Comparison of ENCODE assay signal across 19 cellular contexts in genomic region chr2:232970051-232970450, GRCh38. TPM values are rescaled to one million over a fixed set of nuclear protein-coding genes. Genes with fewer than 3 reads are reported as not detected.
"Had no signal": no experiment of that assay in that cellular context is flagged by ENCODE, and none has a peak within 500 bp of the region (broad histone marks: within the 10 kb centered on the region; RNA-seq: fewer than 3 reads in every experiment).

No MANE protein-coding gene starts in this region.

- H3K4me3 Mint-ChIP-seq: activated B cell treated with CpG ODN at 0.5 μM for 24 hours; activated CD8-positive, alpha-beta memory T cell treated with anti-CD3 and anti-CD28 coated beads, Interleukin-2, amount 10 ng/mL, durations not matched to agents 7 days and 5 days; activated CD8-positive, alpha-beta T cell treated with anti-CD3 and anti-CD28 coated beads, Interleukin-2, amount 10 ng/mL, durations not matched to agents 7 days and 5 days; central memory CD8-positive, alpha-beta T cell; nephron; T-helper 1 cell treated with Interleukin-12 subunit alpha and Interleukin-12 subunit beta and Interleukin-4 antibody, amounts not matched to agents 30 μg/mL and 1 μg/mL, for 36 hours had no signal

- H3K4me1 Mint-ChIP-seq: activated B cell treated with CpG ODN at 0.5 μM for 24 hours; activated CD8-positive, alpha-beta memory T cell treated with anti-CD3 and anti-CD28 coated beads, Interleukin-2, amount 10 ng/mL, durations not matched to agents 7 days and 5 days; central memory CD8-positive, alpha-beta T cell had no signal

- H3K9me3 Mint-ChIP-seq: activated naive CD4-positive, alpha-beta T cell treated with anti-CD3 and anti-CD28 coated beads, Interleukin-2, amount 50 U/mL, for 72 hours; central memory CD8-positive, alpha-beta T cell; T-helper 1 cell treated with Interleukin-12 subunit alpha and Interleukin-12 subunit beta and Interleukin-4 antibody, amounts not matched to agents 30 μg/mL and 1 μg/mL, for 36 hours had no signal

- ATAC-seq: activated CD8-positive, alpha-beta memory T cell treated with anti-CD3 and anti-CD28 coated beads, Interleukin-2, amount 10 ng/mL, durations not matched to agents 7 days and 5 days; activated CD8-positive, alpha-beta T cell treated with anti-CD3 and anti-CD28 coated beads, Interleukin-2, amount 10 ng/mL, durations not matched to agents 7 days and 5 days; activated naive CD4-positive, alpha-beta T cell treated with anti-CD3 and anti-CD28 coated beads, Interleukin-2, amount 50 U/mL, for 72 hours; gastroesophageal sphincter; right lobe of liver had no signal

- H3K27ac Mint-ChIP-seq: activated B cell treated with CpG ODN at 0.5 μM for 24 hours; activated CD8-positive, alpha-beta memory T cell treated with anti-CD3 and anti-CD28 coated beads, Interleukin-2, amount 10 ng/mL, durations not matched to agents 7 days and 5 days; activated CD8-positive, alpha-beta T cell treated with anti-CD3 and anti-CD28 coated beads, Interleukin-2, amount 10 ng/mL, durations not matched to agents 7 days and 5 days; activated naive CD4-positive, alpha-beta T cell treated with anti-CD3 and anti-CD28 coated beads, Interleukin-2, amount 50 U/mL, for 72 hours; nephron; progenitor cell of endocrine pancreas; T-helper 1 cell treated with Interleukin-12 subunit alpha and Interleukin-12 subunit beta and Interleukin-4 antibody, amounts not matched to agents 30 μg/mL and 1 μg/mL, for 36 hours had no signal

- H3K36me3 Mint-ChIP-seq: activated CD8-positive, alpha-beta memory T cell treated with anti-CD3 and anti-CD28 coated beads, Interleukin-2, amount 10 ng/mL, durations not matched to agents 7 days and 5 days; activated naive CD4-positive, alpha-beta T cell treated with anti-CD3 and anti-CD28 coated beads, Interleukin-2, amount 50 U/mL, for 72 hours had no signal

- DNase-seq: activated B cell treated with CpG ODN at 0.5 μM for 24 hours; activated CD8-positive, alpha-beta memory T cell treated with anti-CD3 and anti-CD28 coated beads, Interleukin-2, amount 10 ng/mL, durations not matched to agents 7 days and 5 days; activated CD8-positive, alpha-beta T cell treated with anti-CD3 and anti-CD28 coated beads, Interleukin-2, amount 10 ng/mL, durations not matched to agents 7 days and 5 days; activated naive CD4-positive, alpha-beta T cell; activated T-cell treated with anti-CD3 and anti-CD28 coated beads, Interleukin-2, amount 50 U/mL, for 48 hours; effector CD8-positive, alpha-beta T cell; erythroblast; left ventricle myocardium inferior; right lobe of liver; stimulated activated CD4-positive, alpha-beta T cell treated with anti-CD3 and anti-CD28 coated beads, Interleukin-2, amount 100 ng/mL, for 48 hours; stimulated activated naive CD4-positive, alpha-beta T cell treated with Interleukin-2 at 50 U/mL for 16 hours; transverse colon; uterus had no signal

RNA-seq across cellular contexts. Expression of gene NGEF, which starts 43.0 kb away (rescaled TPM):
- total RNA-seq: activated B cell treated with CpG ODN at 0.5 μM for 24 hours; activated CD8-positive, alpha-beta memory T cell treated with anti-CD3 and anti-CD28 coated beads, Interleukin-2, amount 10 ng/mL, durations not matched to agents 7 days and 5 days; activated CD8-positive, alpha-beta T cell treated with anti-CD3 and anti-CD28 coated beads, Interleukin-2, amount 10 ng/mL, durations not matched to agents 7 days and 5 days had no signal
